ENCODE assay signal across 8 cellular contexts in genomic region chr22:30694171-30694637, GRCh38. TPM values are rescaled to one million over a fixed set of nuclear protein-coding genes. Genes with fewer than 3 reads are reported as not detected.
A peak's percentile ranks its signal among the peaks of the same experiment; 100 is the strongest.
DNase-seq lines count a peak whose midpoint lies in the region; ATAC-seq, FAIRE-seq and TF ChIP-seq lines count a peak whose summit lies in the region.

No MANE protein-coding gene starts in this region.

- ATAC-seq in left ventricle myocardium superior (peak; percentile 76), GM21528 (IDR thresholded peaks at IDR 0.05; ENCODE audit: low FRiP score, unreplicated experiment) (no peak)

- H3K4me1 ChIP-seq in adipocyte (ENCODE audit: control insufficient read depth, insufficient read depth, low read length): peaks cover 11% of the 10 kb centered on the region

- peak overlapping the region; percentile 76 to 91 for H3K4me3 Mint-ChIP-seq in CD14-positive monocyte
- peak overlapping the region; percentile 74 for H3K4me3 Mint-ChIP-seq in progenitor cell of endocrine pancreas (ENCODE audit: low read depth)

- no peak for FAIRE-seq in urothelium cell line (lab: Jason Lieb, UNC)

- H3K27me3 ChIP-seq in adipocyte (replicated peaks; ENCODE audit: control insufficient read depth, insufficient read depth, low read length): no peaks in the 10 kb centered on the region

- no peak for TF ChIP-seq CTCF in CD14-positive monocyte (IDR thresholded peaks at IDR 0.05)
- TF ChIP-seq CTCF in progenitor cell of endocrine pancreas (IDR thresholded peaks at IDR 0.05; ENCODE audit: unreplicated experiment): peak; percentile 19

- H3K27me3 Mint-ChIP-seq in CD14-positive monocyte (ENCODE audit: low read depth in 3 of 3) (peaks cover 41 to 61% (median 58%) of the 10 kb centered on the region in 3 donors), progenitor cell of endocrine pancreas (peaks cover 22% of the 10 kb centered on the region)

- H3K4me1 Mint-ChIP-seq in CD14-positive monocyte (peaks cover 3% of the 10 kb centered on the region), progenitor cell of endocrine pancreas (ENCODE audit: low read depth) (peaks cover 11% of the 10 kb centered on the region)

- peak overlapping the region; percentile 52 for H3K9ac ChIP-seq in SK-N-MC (ENCODE audit: insufficient read length)
- peak overlapping the region; percentile 54 for H3K9ac ChIP-seq in adipocyte (ENCODE audit: low read length)

- H3K4me3 ChIP-seq in SK-N-MC: peak overlapping the region; percentile 90
- H3K4me3 ChIP-seq in adipocyte (ENCODE audit: low read length): peak overlapping the region; percentile 83

- no peaks in the 10 kb centered on the region for H3K36me3 ChIP-seq in SK-N-MC (ENCODE audit: insufficient read depth, low read length)
- no peaks in the 10 kb centered on the region for H3K36me3 ChIP-seq in adipocyte (ENCODE audit: control insufficient read depth, insufficient read depth, low read length, severe bottlenecking)

- DNase-seq in CD14-positive monocyte (ENCODE audit: low spot score): peak; percentile 49
- peak; percentile 15 for DNase-seq in HT1080 (ENCODE audit: low read depth)
- DNase-seq in SK-N-MC (ENCODE audit: low read depth, low spot score): no peak
- DNase-seq in adipocyte (ENCODE audit: low read depth): peak; percentile 40
- peak; percentile 69 for DNase-seq in left ventricle myocardium superior
- peak; percentile 57 for DNase-seq in progenitor cell of endocrine pancreas (ENCODE audit: low spot score, unreplicated experiment)
- peak; percentile 79 for DNase-seq in urothelium cell line (ENCODE audit: low spot score)

- H3K9me3 ChIP-seq in SK-N-MC (ENCODE audit: low read depth, low read length): no peaks in the 10 kb centered on the region
- no peaks in the 10 kb centered on the region for H3K9me3 ChIP-seq in adipocyte (ENCODE audit: control insufficient read depth, low read length)

- intact Hi-C loops in CD14-positive monocyte (cut with micrococcal nuclease) (no loop called here), left ventricle myocardium superior (cut with micrococcal nuclease) (no loop called here)

- peaks cover 0 to 5% of the 10 kb centered on the region in 2 donors for H3K36me3 Mint-ChIP-seq in CD14-positive monocyte
- H3K36me3 Mint-ChIP-seq in progenitor cell of endocrine pancreas (ENCODE audit: insufficient read depth): no peaks in the 10 kb centered on the region

- H3K9me3 Mint-ChIP-seq in CD14-positive monocyte: peaks cover 0 to 7% (median 3%) of the 10 kb centered on the region in 7 donors
- no peaks in the 10 kb centered on the region for H3K9me3 Mint-ChIP-seq in progenitor cell of endocrine pancreas (ENCODE audit: low read depth)

- no peak overlapping the region for H3K27ac ChIP-seq in SK-N-MC

- H3K27ac Mint-ChIP-seq in CD14-positive monocyte (peak overlapping the region in 1 of 7 donors; percentile 54), progenitor cell of endocrine pancreas (peak overlapping the region; percentile 91)

RNA-seq across cellular contexts. Expression of gene OSBP2, which starts 0.5 kb away (rescaled TPM):
- under 1 TPM in 1 of 2 donors, not detected in 1; 0.54 TPM for polyA plus RNA-seq in CD14-positive monocyte
- 22.5 and 24.3 TPM in 2 replicates for total RNA-seq in HT1080 (2014; rRNA removed; shearing (Covaris generic))
- polyA plus RNA-seq in HT1080 (2015; cell fraction: cytosol; rRNA removed): 16.3 and 17.5 TPM in 2 replicates
- 5.5 and 6.7 TPM in 2 replicates for polyA plus RNA-seq in HT1080 (2015; cell fraction: nucleus; rRNA removed)
- total RNA-seq in left ventricle myocardium superior: 16.0 TPM
- 8.3 and 9.5 TPM in 2 replicates for total RNA-seq in progenitor cell of endocrine pancreas

RNA-seq across cellular contexts. Expression of gene DUSP18, which starts 26.5 kb away (rescaled TPM):
- 10 to 100 TPM; 13.2 to 18.9 TPM for polyA plus RNA-seq in CD14-positive monocyte
- total RNA-seq in HT1080 (2014; rRNA removed; shearing (Covaris generic)): 6.9 and 7.9 TPM in 2 replicates
- 6.8 and 7.8 TPM in 2 replicates for polyA plus RNA-seq in HT1080 (2015; cell fraction: cytosol; rRNA removed)
- 8.4 and 8.8 TPM in 2 replicates for polyA plus RNA-seq in HT1080 (2015; cell fraction: nucleus; rRNA removed)
- total RNA-seq in left ventricle myocardium superior (2.5 TPM), progenitor cell of endocrine pancreas (11.2 and 11.6 TPM in 2 replicates)

RNA-seq across cellular contexts. Expression of gene SLC35E4, which starts 58.6 kb away (rescaled TPM):
- polyA plus RNA-seq in CD14-positive monocyte: 1 to 10 TPM; 1.4 to 2.4 TPM
- total RNA-seq in HT1080 (2014; rRNA removed; shearing (Covaris generic)): 34.7 and 40.0 TPM in 2 replicates
- polyA plus RNA-seq in HT1080 (2015; cell fraction: cytosol; rRNA removed): 12.8 and 13.7 TPM in 2 replicates
- polyA plus RNA-seq in HT1080 (2015; cell fraction: nucleus; rRNA removed): 14.1 and 17.2 TPM in 2 replicates
- total RNA-seq in left ventricle myocardium superior (3.1 TPM), progenitor cell of endocrine pancreas (2.1 and 2.6 TPM in 2 replicates)
